1 cellular context compared by ENCODE assay signal in genomic region chr15:93770788-93771187, GRCh38.
TF ChIP-seq lines count a peak whose summit lies in the region.

No MANE protein-coding gene starts in this region.

TF ChIP-seq in GM23338, 12 proteins besides CTCF, POLR2A, EP300 and RAD21 (continued from another document):
- no peak for TF ChIP-seq JUNB (IDR thresholded peaks at IDR 0.05; ENCODE audit: unreplicated experiment)
- no peak for TF ChIP-seq EZH2 (IDR thresholded peaks at IDR 0.05; ENCODE audit: low read depth, unreplicated experiment)
- no peak for TF ChIP-seq ZNF114 (CRISPR knock-in tag; IDR thresholded peaks at IDR 0.05)
- TF ChIP-seq ZNF331 (CRISPR knock-in tag; IDR thresholded peaks at IDR 0.05; ENCODE audit: low read depth), result no peak
- TF ChIP-seq ETS1 (IDR thresholded peaks at IDR 0.05), result no peak
- TF ChIP-seq, protein P1, sequence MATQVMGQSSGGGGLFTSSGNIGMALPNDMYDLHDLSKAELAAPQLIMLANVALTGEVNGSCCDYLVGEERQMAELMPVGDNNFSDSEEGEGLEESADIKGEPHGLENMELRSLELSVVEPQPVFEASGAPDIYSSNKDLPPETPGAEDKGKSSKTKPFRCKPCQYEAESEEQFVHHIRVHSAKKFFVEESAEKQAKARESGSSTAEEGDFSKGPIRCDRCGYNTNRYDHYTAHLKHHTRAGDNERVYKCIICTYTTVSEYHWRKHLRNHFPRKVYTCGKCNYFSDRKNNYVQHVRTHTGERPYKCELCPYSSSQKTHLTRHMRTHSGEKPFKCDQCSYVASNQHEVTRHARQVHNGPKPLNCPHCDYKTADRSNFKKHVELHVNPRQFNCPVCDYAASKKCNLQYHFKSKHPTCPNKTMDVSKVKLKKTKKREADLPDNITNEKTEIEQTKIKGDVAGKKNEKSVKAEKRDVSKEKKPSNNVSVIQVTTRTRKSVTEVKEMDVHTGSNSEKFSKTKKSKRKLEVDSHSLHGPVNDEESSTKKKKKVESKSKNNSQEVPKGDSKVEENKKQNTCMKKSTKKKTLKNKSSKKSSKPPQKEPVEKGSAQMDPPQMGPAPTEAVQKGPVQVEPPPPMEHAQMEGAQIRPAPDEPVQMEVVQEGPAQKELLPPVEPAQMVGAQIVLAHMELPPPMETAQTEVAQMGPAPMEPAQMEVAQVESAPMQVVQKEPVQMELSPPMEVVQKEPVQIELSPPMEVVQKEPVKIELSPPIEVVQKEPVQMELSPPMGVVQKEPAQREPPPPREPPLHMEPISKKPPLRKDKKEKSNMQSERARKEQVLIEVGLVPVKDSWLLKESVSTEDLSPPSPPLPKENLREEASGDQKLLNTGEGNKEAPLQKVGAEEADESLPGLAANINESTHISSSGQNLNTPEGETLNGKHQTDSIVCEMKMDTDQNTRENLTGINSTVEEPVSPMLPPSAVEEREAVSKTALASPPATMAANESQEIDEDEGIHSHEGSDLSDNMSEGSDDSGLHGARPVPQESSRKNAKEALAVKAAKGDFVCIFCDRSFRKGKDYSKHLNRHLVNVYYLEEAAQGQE (IDR thresholded peaks at IDR 0.05; ENCODE audit: unreplicated experiment), result no peak
- TF ChIP-seq CREB1 (CRISPR knock-in tag; IDR thresholded peaks at IDR 0.05; ENCODE audit: low read depth), result no peak
